ENCODE assay signal across 20 cellular contexts in the genomic region with DNA sequence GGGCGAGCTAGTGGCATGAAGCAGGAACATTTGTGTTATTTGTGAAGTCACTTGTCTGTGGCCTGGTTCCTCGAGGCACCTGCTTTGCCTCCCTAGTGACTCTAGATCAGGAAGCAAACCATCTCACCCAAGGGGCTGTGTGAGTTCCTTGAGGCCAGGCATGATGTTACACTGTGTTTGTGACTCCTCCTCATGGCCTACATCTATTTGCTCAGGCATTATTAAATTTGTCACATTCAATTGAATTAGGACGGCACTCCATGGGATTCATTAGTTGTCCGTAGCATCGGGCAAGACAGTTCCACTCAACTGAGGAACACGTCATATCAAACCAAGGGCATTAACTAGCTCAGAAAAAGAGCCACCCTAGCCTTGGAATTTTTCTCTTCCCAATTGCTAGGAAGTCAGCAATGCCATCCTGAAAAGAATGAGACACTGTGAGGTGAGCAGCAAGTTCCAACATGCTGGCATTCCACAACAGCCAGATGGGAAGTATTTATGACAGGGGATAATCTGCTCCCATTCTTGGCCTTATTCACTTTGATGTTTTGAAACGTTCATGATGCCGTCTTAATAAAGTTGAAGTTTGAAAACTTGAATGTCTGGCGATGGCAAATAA. TPM values are rescaled to one million over a fixed set of nuclear protein-coding genes. Genes with fewer than 3 reads are reported as not detected.
DNase-seq lines count a peak whose midpoint lies in the region; ATAC-seq and TF ChIP-seq lines count a peak whose summit lies in the region.
"Had no signal": no experiment of that assay in that cellular context is flagged by ENCODE, and none has a peak within 500 bp of the region (broad histone marks: within the 10 kb centered on the region; RNA-seq: fewer than 3 reads in every experiment).

No MANE protein-coding gene starts in this region.

- H3K27ac ChIP-seq in foreskin keratinocyte (peak overlapping the region; percentile 9), gastroesophageal sphincter (no peak overlapping the region), heart left ventricle (no peak overlapping the region)
- H3K27ac ChIP-seq: SJCRH30 had no signal

- H3K4me3 Mint-ChIP-seq in activated naive CD8-positive, alpha-beta T cell treated with anti-CD3 and anti-CD28 coated beads, Interleukin-2, amount 10 ng/mL, durations not matched to agents 7 days and 5 days: no peak overlapping the region
- H3K4me3 Mint-ChIP-seq in activated naive CD8-positive, alpha-beta T cell treated with anti-CD3 and anti-CD28 coated beads for 36 hours: no peak overlapping the region
- H3K4me3 Mint-ChIP-seq in MCF 10A (ENCODE audit: unreplicated experiment): no peak overlapping the region
- no peak overlapping the region for H3K4me3 Mint-ChIP-seq in activated CD4-positive, alpha-beta memory T cell treated with anti-CD3 and anti-CD28 coated beads for 36 hours
- H3K4me3 Mint-ChIP-seq: B cell; CD4-positive, CD25-positive, alpha-beta regulatory T cell had no signal

- ATAC-seq in activated naive CD8-positive, alpha-beta T cell treated with anti-CD3 and anti-CD28 coated beads, Interleukin-2, amount 10 ng/mL, durations not matched to agents 7 days and 5 days (ENCODE audit: low read depth): no peak
- ATAC-seq in foreskin keratinocyte: peak; percentile 94
- ATAC-seq in gastroesophageal sphincter: no peak
- no peak for ATAC-seq in heart left ventricle
- ATAC-seq: K562, PC-3 had no signal

- DNase-seq in activated naive CD8-positive, alpha-beta T cell treated with anti-CD3 and anti-CD28 coated beads, Interleukin-2, amount 10 ng/mL, durations not matched to agents 7 days and 5 days: no peak
- no peak for DNase-seq in activated naive CD8-positive, alpha-beta T cell treated with anti-CD3 and anti-CD28 coated beads for 36 hours
- DNase-seq in MCF 10A (ENCODE audit: unreplicated experiment): peak; percentile 63
- peak; percentile 91 to 96 for DNase-seq in foreskin keratinocyte
- DNase-seq in activated CD4-positive, alpha-beta memory T cell treated with anti-CD3 and anti-CD28 coated beads for 36 hours: no peak
- DNase-seq in heart left ventricle: no peak
- no peak for DNase-seq in CD1c-positive myeloid dendritic cell (ENCODE audit: extremely low spot score)
- DNase-seq: CD4-positive, CD25-positive, alpha-beta regulatory T cell; COR-L47; GDM1; HCEC 1CT; NCI-H1105 treated with DMSO at 0.1 percent for 48 hours; NCI-H1694; NCI-H510A treated with DMSO at 0.1 percent for 48 hours; PC-3; SJCRH30 had no signal

- peaks cover 18% of the 10 kb centered on the region for H3K4me1 Mint-ChIP-seq in activated naive CD8-positive, alpha-beta T cell treated with anti-CD3 and anti-CD28 coated beads, Interleukin-2, amount 10 ng/mL, durations not matched to agents 7 days and 5 days
- peaks cover 12% of the 10 kb centered on the region for H3K4me1 Mint-ChIP-seq in activated naive CD8-positive, alpha-beta T cell treated with anti-CD3 and anti-CD28 coated beads for 36 hours
- H3K4me1 Mint-ChIP-seq in MCF 10A (ENCODE audit: insufficient read depth, unreplicated experiment): peaks cover 7% of the 10 kb centered on the region
- H3K4me1 Mint-ChIP-seq in activated CD4-positive, alpha-beta memory T cell treated with anti-CD3 and anti-CD28 coated beads for 36 hours (ENCODE audit: low read depth): peaks cover 19% of the 10 kb centered on the region

- peaks cover 15% of the 10 kb centered on the region for H3K27me3 Mint-ChIP-seq in activated naive CD8-positive, alpha-beta T cell treated with anti-CD3 and anti-CD28 coated beads, Interleukin-2, amount 10 ng/mL, durations not matched to agents 7 days and 5 days
- no peaks in the 10 kb centered on the region for H3K27me3 Mint-ChIP-seq in activated naive CD8-positive, alpha-beta T cell treated with anti-CD3 and anti-CD28 coated beads for 36 hours
- no peaks in the 10 kb centered on the region for H3K27me3 Mint-ChIP-seq in MCF 10A (ENCODE audit: insufficient read depth, unreplicated experiment)
- H3K27me3 Mint-ChIP-seq in activated CD4-positive, alpha-beta memory T cell treated with anti-CD3 and anti-CD28 coated beads for 36 hours: no peaks in the 10 kb centered on the region
- H3K27me3 Mint-ChIP-seq: B cell had no signal

- TF ChIP-seq EP300 in gastroesophageal sphincter (IDR thresholded peaks at IDR 0.05): no peak

- no TSS peak for BruUV-seq in MCF 10A (replicated peaks; lab: Mats Ljungman, UMichigan)

- H3K36me3 ChIP-seq in gastroesophageal sphincter (no peaks in the 10 kb centered on the region), heart left ventricle (no peaks in the 10 kb centered on the region)
- H3K36me3 ChIP-seq: SJCRH30 had no signal

- no peak for TF ChIP-seq CTCF in MCF 10A (IDR thresholded peaks at IDR 0.05; ENCODE audit: unreplicated experiment)
- TF ChIP-seq CTCF in foreskin keratinocyte (conservative IDR thresholded peaks at IDR 0.05): no peak
- TF ChIP-seq CTCF in gastroesophageal sphincter (IDR thresholded peaks at IDR 0.05): no peak
- TF ChIP-seq CTCF in heart left ventricle (IDR thresholded peaks at IDR 0.05): no peak

- peak overlapping the region; percentile 71 for H3K27ac Mint-ChIP-seq in activated naive CD8-positive, alpha-beta T cell treated with anti-CD3 and anti-CD28 coated beads, Interleukin-2, amount 10 ng/mL, durations not matched to agents 7 days and 5 days
- no peak overlapping the region for H3K27ac Mint-ChIP-seq in activated naive CD8-positive, alpha-beta T cell treated with anti-CD3 and anti-CD28 coated beads for 36 hours
- H3K27ac Mint-ChIP-seq in MCF 10A (ENCODE audit: low read depth, unreplicated experiment): peak overlapping the region; percentile 18
- H3K27ac Mint-ChIP-seq in activated CD4-positive, alpha-beta memory T cell treated with anti-CD3 and anti-CD28 coated beads for 36 hours: no peak overlapping the region
- H3K27ac Mint-ChIP-seq: B cell; CD4-positive, CD25-positive, alpha-beta regulatory T cell had no signal

- H3K4me1 ChIP-seq in foreskin keratinocyte (peaks cover 19% of the 10 kb centered on the region), gastroesophageal sphincter (no peaks in the 10 kb centered on the region), heart left ventricle (no peaks in the 10 kb centered on the region)
- H3K4me1 ChIP-seq: SJCRH30 had no signal

- WGBS in gastroesophageal sphincter (ENCODE audit: low coverage in 1 of 2), 2 donors: 71 to 82% methylated on average over 3 to 5 of the region's 9 CpGs
- WGBS in heart left ventricle, 4 donors: 77 to 86% (median 82%) methylated on average over 9 of the region's 9 CpGs

- H3K9me3 Mint-ChIP-seq in activated naive CD8-positive, alpha-beta T cell treated with anti-CD3 and anti-CD28 coated beads, Interleukin-2, amount 10 ng/mL, durations not matched to agents 7 days and 5 days: no peaks in the 10 kb centered on the region
- H3K9me3 Mint-ChIP-seq in activated naive CD8-positive, alpha-beta T cell treated with anti-CD3 and anti-CD28 coated beads for 36 hours: no peaks in the 10 kb centered on the region
- no peaks in the 10 kb centered on the region for H3K9me3 Mint-ChIP-seq in MCF 10A (ENCODE audit: unreplicated experiment)
- H3K9me3 Mint-ChIP-seq in activated CD4-positive, alpha-beta memory T cell treated with anti-CD3 and anti-CD28 coated beads for 36 hours: no peaks in the 10 kb centered on the region
- H3K9me3 Mint-ChIP-seq: CD4-positive, CD25-positive, alpha-beta regulatory T cell had no signal

- H3K36me3 Mint-ChIP-seq in activated naive CD8-positive, alpha-beta T cell treated with anti-CD3 and anti-CD28 coated beads, Interleukin-2, amount 10 ng/mL, durations not matched to agents 7 days and 5 days: peaks cover 4% of the 10 kb centered on the region
- no peaks in the 10 kb centered on the region for H3K36me3 Mint-ChIP-seq in activated naive CD8-positive, alpha-beta T cell treated with anti-CD3 and anti-CD28 coated beads for 36 hours
- no peaks in the 10 kb centered on the region for H3K36me3 Mint-ChIP-seq in MCF 10A (ENCODE audit: insufficient read depth, unreplicated experiment)
- H3K36me3 Mint-ChIP-seq in activated CD4-positive, alpha-beta memory T cell treated with anti-CD3 and anti-CD28 coated beads for 36 hours: no peaks in the 10 kb centered on the region
- H3K36me3 Mint-ChIP-seq: CD4-positive, CD25-positive, alpha-beta regulatory T cell had no signal

- no peak overlapping the region for H3K4me3 ChIP-seq in gastroesophageal sphincter
- H3K4me3 ChIP-seq in heart left ventricle: no peak overlapping the region
- H3K4me3 ChIP-seq: K562, SJCRH30 had no signal

- H3K9me3 ChIP-seq in gastroesophageal sphincter (no peaks in the 10 kb centered on the region), heart left ventricle (no peaks in the 10 kb centered on the region)
- H3K9me3 ChIP-seq: SJCRH30 had no signal

- intact Hi-C loops in MCF 10A (cut with micrococcal nuclease) (no loop called here), heart left ventricle (cut with DNase I) (no loop called here)
- intact Hi-C loops in activated CD4-positive, alpha-beta memory T cell treated with anti-CD3 and anti-CD28 coated beads for 36 hours (cut with micrococcal nuclease): loop anchor here (5.0 kb wide), 1 partner anchor 61 kb away; no protein-coding TSS in a partner anchor

- TF ChIP-seq POLR2A in gastroesophageal sphincter (IDR thresholded peaks at IDR 0.05): no peak
- no peak for TF ChIP-seq POLR2A in heart left ventricle (IDR thresholded peaks at IDR 0.05)

- POLR2A ChIA-PET in activated naive CD8-positive, alpha-beta T cell treated with anti-CD3 and anti-CD28 coated beads, Interleukin-2, amount 10 ng/mL, durations not matched to agents 7 days and 5 days (lab: Charles Lee): no interaction called here
- POLR2A ChIA-PET in MCF 10A (lab: Yijun Ruan, JAX): interaction anchor here (0.6 to 1.4 kb wide), 5 partner anchors 11 to 523 kb away, joined by 3 to 4 read pairs (median 3); no protein-coding TSS in a partner anchor
- POLR2A ChIA-PET in activated CD4-positive, alpha-beta memory T cell treated with anti-CD3 and anti-CD28 coated beads for 36 hours (lab: Charles Lee): interaction anchor here (0.5 kb wide), 1 partner anchor 41 kb away, joined by 3 read pairs; no protein-coding TSS in a partner anchor

- no peaks in the 10 kb centered on the region for H3K27me3 ChIP-seq in foreskin keratinocyte
- H3K27me3 ChIP-seq in gastroesophageal sphincter: no peaks in the 10 kb centered on the region
- H3K27me3 ChIP-seq in heart left ventricle: no peaks in the 10 kb centered on the region
- H3K27me3 ChIP-seq: SJCRH30 had no signal

- CTCF ChIA-PET in MCF 10A (lab: Yijun Ruan, JAX): interaction anchor here (0.8 kb wide), 1 partner anchor 55 kb away, joined by 3 read pairs; no protein-coding TSS in a partner anchor
- CTCF ChIA-PET in activated CD4-positive, alpha-beta memory T cell treated with anti-CD3 and anti-CD28 coated beads for 36 hours (lab: Charles Lee): interaction anchor here (0.8 to 1.6 kb wide), 4 partner anchors 12 to 315 kb away, joined by 3 to 4 read pairs (median 4); no protein-coding TSS in a partner anchor

RNA-seq across cellular contexts. Expression of a gene that starts 17.2 kb away (rescaled TPM):
- total RNA-seq in activated naive CD8-positive, alpha-beta T cell treated with anti-CD3 and anti-CD28 coated beads, Interleukin-2, amount 10 ng/mL, durations not matched to agents 7 days and 5 days: 1 to 10 TPM; 1.3 to 1.4 TPM
- not detected for total RNA-seq in activated naive CD8-positive, alpha-beta T cell treated with anti-CD3 and anti-CD28 coated beads for 36 hours
- not detected in 2 replicates for total RNA-seq in MCF 10A (2022)
- 51.2 and 134 TPM in 2 replicates for total RNA-seq in foreskin keratinocyte
- 20.5 and 48.3 TPM in 2 replicates for polyA plus RNA-seq in foreskin keratinocyte
- total RNA-seq in activated CD4-positive, alpha-beta memory T cell treated with anti-CD3 and anti-CD28 coated beads for 36 hours: under 1 TPM; 0.34 to 0.78 TPM
- 1 to 10 TPM in 2 of 4 donors, under 1 TPM in 2; 0.46 to 1.3 (median 0.87) TPM for total RNA-seq in gastroesophageal sphincter
- 1 to 10 TPM in 2 of 9 donors, under 1 TPM in 2, not detected in 5; 0.18 to 1.9 (median 0.74) TPM for total RNA-seq in heart left ventricle
- polyA plus RNA-seq in heart left ventricle: under 1 TPM in 1 of 2 donors, not detected in 1; 0.15 TPM
- total RNA-seq: Daoy had no signal
- polyA plus RNA-seq: K562 had no signal

Comparison
In these comparisons a context has a peak if more than half of its experiments do, and no peak if none do; other contexts are left out.
1. H3K27ac Mint-ChIP-seq: peak in activated naive CD8-positive, alpha-beta T cell treated with anti-CD3 and anti-CD28 coated beads, Interleukin-2, amount 10 ng/mL, durations not matched to agents 7 days and 5 days (single experiment) and MCF 10A (single experiment); none in activated naive CD8-positive, alpha-beta T cell treated with anti-CD3 and anti-CD28 coated beads for 36 hours (single experiment) and activated CD4-positive, alpha-beta memory T cell treated with anti-CD3 and anti-CD28 coated beads for 36 hours (single experiment).
2. DNase-seq: peak in MCF 10A (single experiment) and foreskin keratinocyte (2 of 2); none in activated naive CD8-positive, alpha-beta T cell treated with anti-CD3 and anti-CD28 coated beads, Interleukin-2, amount 10 ng/mL, durations not matched to agents 7 days and 5 days (single experiment), activated naive CD8-positive, alpha-beta T cell treated with anti-CD3 and anti-CD28 coated beads for 36 hours (single experiment), activated CD4-positive, alpha-beta memory T cell treated with anti-CD3 and anti-CD28 coated beads for 36 hours (single experiment), heart left ventricle (0 of 5) and CD1c-positive myeloid dendritic cell (single experiment).
3. RNA of a gene that starts 17.2 kb away (total RNA-seq): 51.2 to 134 TPM in foreskin keratinocyte; 1.3 to 1.4 TPM in activated naive CD8-positive, alpha-beta T cell treated with anti-CD3 and anti-CD28 coated beads, Interleukin-2, amount 10 ng/mL, durations not matched to agents 7 days and 5 days, 0.46 to 1.3 TPM in gastroesophageal sphincter, 0.34 to 0.78 TPM in activated CD4-positive, alpha-beta memory T cell treated with anti-CD3 and anti-CD28 coated beads for 36 hours, 0.18 to 1.9 TPM in heart left ventricle, not detected in activated naive CD8-positive, alpha-beta T cell treated with anti-CD3 and anti-CD28 coated beads for 36 hours and not detected in MCF 10A; every median in the first group is over 10 times any median in the second.